16 cellular contexts compared by ENCODE assay signal in genomic region chr9:133054966-133055365, GRCh38. TPM values are rescaled to one million over a fixed set of nuclear protein-coding genes. Genes with fewer than 3 reads are reported as not detected.
DNase-seq lines count a peak whose midpoint lies in the region; ATAC-seq, FAIRE-seq and TF ChIP-seq lines count a peak whose summit lies in the region.
"Had no signal": no experiment of that assay in that cellular context is flagged by ENCODE, and none has a peak within 500 bp of the region (broad histone marks: within the 10 kb centered on the region; RNA-seq: fewer than 3 reads in every experiment).

No MANE protein-coding gene starts in this region.

- intact Hi-C loops in dorsolateral prefrontal cortex (cut with DNase I) (loop anchor here (5.0 kb wide), 2 partner anchors 47 to 52 kb away; no protein-coding TSS in a partner anchor), kidney (cut with DNase I) (no loop called here)

- no peaks in the 10 kb centered on the region for H3K4me1 ChIP-seq in kidney (ENCODE audit: control insufficient read depth in 1 of 2, insufficient read depth in 1 of 2, low read depth in 1 of 2, low read length in 2 of 2)

- no peak for ATAC-seq in activated naive CD4-positive, alpha-beta T cell treated with anti-CD3 and anti-CD28 coated beads, Interleukin-2, amount 50 U/mL, for 72 hours

- peak overlapping the region in 1 of 2 donors; percentile 75 for H3K27ac Mint-ChIP-seq in activated naive CD4-positive, alpha-beta T cell treated with anti-CD3 and anti-CD28 coated beads, Interleukin-2, amount 50 U/mL, for 72 hours

- FAIRE-seq in kidney (lab: Jason Lieb, UNC) = no peak
- FAIRE-seq: A204.1, TTC549 had no signal

- no peak for TF ChIP-seq CTCF in HL-60 (IDR thresholded peaks at IDR 0.05; ENCODE audit: insufficient read depth, low read length)
- no peak for TF ChIP-seq CTCF in dorsolateral prefrontal cortex (IDR thresholded peaks at IDR 0.05 in 54 of 56, conservative IDR thresholded peaks at IDR 0.05 in 2 of 56; ENCODE audit: low read depth in 1 of 56, partially characterized antibody in 56 of 56)
- no peak for TF ChIP-seq CTCF in kidney (IDR thresholded peaks at IDR 0.05; ENCODE audit: borderline replicate concordance, extremely low read depth, insufficient read depth)

- H3K27me3 ChIP-seq in HL-60 (ENCODE audit: insufficient read depth, poor library complexity, severe bottlenecking) (no peaks in the 10 kb centered on the region), dorsolateral prefrontal cortex (no peaks in the 10 kb centered on the region)

- H3K36me3 ChIP-seq in kidney (ENCODE audit: control insufficient read depth in 1 of 2, insufficient read depth in 2 of 2, low read length in 2 of 2) = peaks cover 25 to 41% of the 10 kb centered on the region in 2 donors

- peaks cover 8 to 12% of the 10 kb centered on the region in 2 donors for H3K36me3 Mint-ChIP-seq in activated naive CD4-positive, alpha-beta T cell treated with anti-CD3 and anti-CD28 coated beads, Interleukin-2, amount 50 U/mL, for 72 hours

- DNase-seq in AG08395 (ENCODE audit: low spot score) = peak; percentile 99
- no peak for DNase-seq in HL-60 (ENCODE audit: low read depth in 1 of 2, low spot score in 1 of 2)
- peak in 5 of 10 donors; percentile 46 to 77 (median 57) for DNase-seq in dorsolateral prefrontal cortex
- peak; percentile 73 for DNase-seq in kidney
- DNase-seq in NAMALWA (ENCODE audit: low spot score) = no peak
- no peak for DNase-seq in activated naive CD4-positive, alpha-beta T cell (lab: John Stamatoyannopoulos, UW)
- DNase-seq in activated T-cell treated with anti-CD3 and anti-CD28 coated beads, Interleukin-2, amount 50 U/mL, for 48 hours = no peak
- no peak for DNase-seq in activated naive CD4-positive, alpha-beta T cell treated with anti-CD3 and anti-CD28 coated beads, Interleukin-2, amount 50 U/mL, for 72 hours (ENCODE audit: low spot score in 2 of 2)
- DNase-seq: activated gamma-delta T cell treated with Interleukin-2 at 50 U/mL for 16 hours; central memory CD4-positive, alpha-beta T cell; NCI-H1105; NCI-H2227 treated with DMSO at 0.1 percent for 48 hours; stimulated activated CD4-positive, alpha-beta T cell treated with anti-CD3 and anti-CD28 coated beads, Interleukin-12 subunit alpha, Interleukin-12 subunit beta, amount 100 ng/mL, for 4 hours had no signal

- no peaks in the 10 kb centered on the region for H3K9me3 Mint-ChIP-seq in activated naive CD4-positive, alpha-beta T cell treated with anti-CD3 and anti-CD28 coated beads, Interleukin-2, amount 50 U/mL, for 72 hours

- H3K4me3 ChIP-seq in HL-60 (replicated peaks; ENCODE audit: insufficient read depth, low read length) (no peak overlapping the region), dorsolateral prefrontal cortex (no peak overlapping the region), kidney (ENCODE audit: low read length in 2 of 2) (no peak overlapping the region)
- H3K4me3 ChIP-seq: lower lobe of right lung had no signal

- H3K27ac ChIP-seq in HL-60 (replicated peaks) = peak overlapping the region; percentile 17
- H3K27ac ChIP-seq in dorsolateral prefrontal cortex = peak overlapping the region in 35 of 59 donors; percentile 4 to 76 (median 41)
- no peak overlapping the region for H3K27ac ChIP-seq in kidney (ENCODE audit: low read depth in 2 of 2, low read length in 2 of 2)
- H3K27ac ChIP-seq: lower lobe of right lung had no signal

- H3K9ac ChIP-seq in kidney (ENCODE audit: low read length in 2 of 2) = no peak overlapping the region

- no peaks in the 10 kb centered on the region for H3K9me3 ChIP-seq in kidney (ENCODE audit: control insufficient read depth in 1 of 2, low read length in 2 of 2)
- H3K9me3 ChIP-seq: lower lobe of right lung had no signal

RNA-seq across cellular contexts. Expression of gene CEL, which starts 6.8 kb away (rescaled TPM):
- 1 to 10 TPM in 107 of 120 experiments, under 1 TPM in 13; 0.64 to 7.6 (median 2.1) TPM for total RNA-seq in dorsolateral prefrontal cortex
- total RNA-seq in kidney = 1.0 TPM
- 16.7 TPM for polyA plus RNA-seq in kidney (ENCODE audit: insufficient read depth, low read depth, low replicate concordance)
- 1 to 10 TPM; 2.4 to 9.3 TPM for total RNA-seq in activated naive CD4-positive, alpha-beta T cell treated with anti-CD3 and anti-CD28 coated beads, Interleukin-2, amount 50 U/mL, for 72 hours

RNA-seq across cellular contexts. Expression of gene GTF3C5, which starts 24.2 kb away (rescaled TPM):
- total RNA-seq in dorsolateral prefrontal cortex = 10 to 100 TPM; 37.5 to 98.9 (median 61.0) TPM
- 47.7 TPM for total RNA-seq in kidney
- polyA plus RNA-seq in kidney (ENCODE audit: insufficient read depth, low read depth, low replicate concordance) = 38.0 TPM
- 100 to 1,000 TPM; 104 to 194 TPM for total RNA-seq in activated naive CD4-positive, alpha-beta T cell treated with anti-CD3 and anti-CD28 coated beads, Interleukin-2, amount 50 U/mL, for 72 hours

Comparison
In these comparisons a context has a peak if more than half of its experiments do, and no peak if none do; other contexts are left out.
1. DNase-seq: peak in AG08395 (single experiment) and kidney (single experiment); none in HL-60 (0 of 2), NAMALWA (single experiment), activated naive CD4-positive, alpha-beta T cell (0 of 4), activated T-cell treated with anti-CD3 and anti-CD28 coated beads, Interleukin-2, amount 50 U/mL, for 48 hours (0 of 2) and activated naive CD4-positive, alpha-beta T cell treated with anti-CD3 and anti-CD28 coated beads, Interleukin-2, amount 50 U/mL, for 72 hours (0 of 2).
2. H3K27ac ChIP-seq: peak in HL-60 (single experiment) and dorsolateral prefrontal cortex (35 of 59); none in kidney (0 of 2).